Comparison of ENCODE assay signal across 27 cellular contexts in the genomic region with DNA sequence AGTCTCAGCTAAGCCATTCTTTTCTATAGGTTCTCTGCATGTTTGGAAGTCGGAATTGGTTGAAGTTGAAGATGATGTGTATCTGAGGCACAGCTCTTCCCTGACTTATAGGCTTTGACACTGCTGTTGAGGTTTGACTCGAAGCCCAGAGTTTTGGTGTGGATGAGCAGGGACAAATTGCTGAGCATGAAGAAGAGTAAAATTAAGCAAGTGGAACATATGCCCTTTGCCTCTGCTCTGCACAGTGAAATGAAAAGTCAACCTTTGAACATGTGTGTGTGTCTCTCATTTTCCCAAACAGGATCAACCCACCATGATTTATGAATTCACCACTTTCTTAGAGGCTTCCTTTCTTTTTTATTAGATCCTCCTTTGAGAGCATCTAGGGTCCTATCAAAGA. TPM values are rescaled to one million over a fixed set of nuclear protein-coding genes. Genes with fewer than 3 reads are reported as not detected.
DNase-seq lines count a peak whose midpoint lies in the region; ATAC-seq, FAIRE-seq and TF ChIP-seq lines count a peak whose summit lies in the region.
"Had no signal": no experiment of that assay in that cellular context is flagged by ENCODE, and none has a peak within 500 bp of the region (broad histone marks: within the 10 kb centered on the region; RNA-seq: fewer than 3 reads in every experiment).

No MANE protein-coding gene starts in this region.

- TF ChIP-seq POLR2A in right lobe of liver (IDR thresholded peaks at IDR 0.05): no peak

- TF ChIP-seq CTCF in AG10803 (conservative IDR thresholded peaks at IDR 0.05; ENCODE audit: low read length) (no peak), right lobe of liver (IDR thresholded peaks at IDR 0.05) (no peak)

- H3K9ac ChIP-seq in adipocyte (ENCODE audit: low read length): peak overlapping the region; percentile 7

- no peak overlapping the region for H3K4me3 ChIP-seq in AG10803 (ENCODE audit: low read length)
- peak overlapping the region; percentile 26 for H3K4me3 ChIP-seq in adipocyte (ENCODE audit: low read length)
- H3K4me3 ChIP-seq in right lobe of liver: no peak overlapping the region
- H3K4me3 ChIP-seq: GM12878, MG63 had no signal

- intact Hi-C loops in right lobe of liver (cut with DNase I): no loop called here

- peak; percentile 50 for DNase-seq in AG10803 (ENCODE audit: low read depth)
- no peak for DNase-seq in GM19239 (ENCODE audit: insufficient read length, low spot score)
- no peak for DNase-seq in adipocyte (ENCODE audit: low read depth)
- peak in 1 of 3 donors; percentile 46 for DNase-seq in right lobe of liver
- DNase-seq in DMS153 treated with DMSO at 0.1 percent for 48 hours (lab: John Stamatoyannopoulos, UW; ENCODE audit: unreplicated experiment): no peak
- no peak for DNase-seq in NCI-H1930 (lab: John Stamatoyannopoulos, UW)
- DNase-seq in HTR-8/SVneo (ENCODE audit: insufficient read length, low spot score): no peak
- DNase-seq: BE2C; Caco-2; CD4-positive, alpha-beta T cell; DMS79; H9; HFFc6; Kasumi-1; MG63; NCI-H1417 treated with DMSO at 0.1 percent for 48 hours; NCI-H187 treated with DMSO at 0.1 percent for 48 hours; NCI-H2227 treated with DMSO at 0.1 percent for 48 hours; NCI-H510A; NCI-H748 treated with DMSO at 0.1 percent for 48 hours; T-cell had no signal

- H3K4me1 ChIP-seq in adipocyte (ENCODE audit: control insufficient read depth, insufficient read depth, low read length) (peaks cover 11% of the 10 kb centered on the region), right lobe of liver (no peaks in the 10 kb centered on the region)
- H3K4me1 ChIP-seq: BE2C had no signal

- peak; percentile 18 for FAIRE-seq in GM19239 (lab: Jason Lieb, UNC)
- no peak for FAIRE-seq in HTR-8/SVneo (lab: Jason Lieb, UNC)
- FAIRE-seq: A204.1, GM12878 had no signal

- H3K36me3 ChIP-seq in adipocyte (ENCODE audit: control insufficient read depth, insufficient read depth, low read length, severe bottlenecking) (no peaks in the 10 kb centered on the region), right lobe of liver (no peaks in the 10 kb centered on the region)
- H3K36me3 ChIP-seq: BE2C, MG63 had no signal

- ATAC-seq in right lobe of liver (peak; percentile 55 to 69 (median 60)), HG03378 (IDR thresholded peaks at IDR 0.05; ENCODE audit: unreplicated experiment) (no peak)
- ATAC-seq: GM12878, Panc1, SK-N-SH treated with all-trans-retinoic acid at 6 μM for 48 hours, T-cell had no signal

- H3K27ac ChIP-seq in right lobe of liver: no peak overlapping the region

- H3K9me3 ChIP-seq in adipocyte (ENCODE audit: control insufficient read depth, low read length) (no peaks in the 10 kb centered on the region), right lobe of liver (no peaks in the 10 kb centered on the region)
- H3K9me3 ChIP-seq: BE2C, Caco-2 had no signal

- H3K27me3 ChIP-seq in adipocyte (replicated peaks; ENCODE audit: control insufficient read depth, insufficient read depth, low read length) (no peaks in the 10 kb centered on the region), right lobe of liver (no peaks in the 10 kb centered on the region)
- H3K27me3 ChIP-seq: BE2C, MG63 had no signal

- WGBS in right lobe of liver (ENCODE audit: insufficient coverage, low coverage, low lambda C conversion rate, missing lambda C conversion rate): 44% methylated on average over 2 of the region's 2 CpGs

RNA-seq across cellular contexts. Expression of a gene that starts 8.5 kb away (rescaled TPM):
- not detected for total RNA-seq in right lobe of liver
- total RNA-seq: Caco-2; CD4-positive, alpha-beta T cell; H9; HFFc6; HT1080; T-cell had no signal
